Comparison of ENCODE assay signal across 9 cellular contexts in genomic region chr3:61563614-61564404, GRCh38. TPM values are rescaled to one million over a fixed set of nuclear protein-coding genes. Genes with fewer than 3 reads are reported as not detected.
DNase-seq lines count a peak whose midpoint lies in the region; TF ChIP-seq lines count a peak whose summit lies in the region.
"Had no signal": no experiment of that assay in that cellular context is flagged by ENCODE, and none has a peak within 500 bp of the region (broad histone marks: within the 10 kb centered on the region; RNA-seq: fewer than 3 reads in every experiment).

No MANE protein-coding gene starts in this region.

- no peak overlapping the region for H2BK15ac ChIP-seq in mesenchymal stem cell (ENCODE audit: low read depth, poor library complexity, severe bottlenecking)

- no peak for TF ChIP-seq POLR2A in tibial nerve (IDR thresholded peaks at IDR 0.05)

- peak overlapping the region; percentile 92 to 94 for H3K27ac ChIP-seq in coronary artery
- no peak overlapping the region for H3K27ac ChIP-seq in mesenchymal stem cell (ENCODE audit: low read length, poor library complexity, severe bottlenecking)
- H3K27ac ChIP-seq in tibial nerve: peak overlapping the region in 3 of 4 donors; percentile 86 to 96 (median 90)
- H3K27ac ChIP-seq in effector memory CD4-positive, alpha-beta T cell (ENCODE audit: insufficient read depth, low read length, poor library complexity, severe bottlenecking): no peak overlapping the region

- H3K4me1 Mint-ChIP-seq in T-helper 2 cell treated with Interferon-gamma antibody and Interleukin-4, amounts not matched to agents 5 μg/mL and 100 μg/mL, for 36 hours (ENCODE audit: low read depth): peaks cover 12% of the 10 kb centered on the region

- H4K91ac ChIP-seq in mesenchymal stem cell (ENCODE audit: low read length): no peak overlapping the region

- peak overlapping the region; percentile 99 for H3K9ac ChIP-seq in mesenchymal stem cell (ENCODE audit: low read length)

- peak overlapping the region in 1 of 2 experiments; percentile 64 for H3K23ac ChIP-seq in mesenchymal stem cell (ENCODE audit: low read length in 2 of 2)

- H3K36me3 Mint-ChIP-seq in T-helper 2 cell treated with Interferon-gamma antibody and Interleukin-4, amounts not matched to agents 5 μg/mL and 100 μg/mL, for 36 hours (ENCODE audit: low read depth): peaks cover 1% of the 10 kb centered on the region

- H3K4me2 ChIP-seq in mesenchymal stem cell (ENCODE audit: low read length, poor library complexity, severe bottlenecking): peak overlapping the region; percentile 99

- H2BK5ac ChIP-seq in mesenchymal stem cell (ENCODE audit: low read depth, low read length, poor library complexity, severe bottlenecking): no peak overlapping the region

- H3K9me3 ChIP-seq in mesenchymal stem cell (ENCODE audit: control insufficient read depth, low read length) (no peaks in the 10 kb centered on the region), tibial nerve (peaks cover 0 to 2% (median 0%) of the 10 kb centered on the region in 4 donors)
- H3K9me3 ChIP-seq in effector memory CD4-positive, alpha-beta T cell (ENCODE audit: control insufficient read depth, low read length): no peaks in the 10 kb centered on the region

- 2% methylated on average over 42 of the region's 43 CpGs for WGBS in mesenchymal stem cell
- WGBS in tibial nerve, 2 donors: 1% methylated on average over 35 to 38 of the region's 43 CpGs

- H2AFZ ChIP-seq in mesenchymal stem cell (ENCODE audit: low read depth, low read length): no peak overlapping the region

- H3K4me3 Mint-ChIP-seq in T-helper 2 cell treated with Interferon-gamma antibody and Interleukin-4, amounts not matched to agents 5 μg/mL and 100 μg/mL, for 36 hours: peak overlapping the region; percentile 76

- H3K4me3 ChIP-seq in coronary artery (peak overlapping the region; percentile 91), mesenchymal stem cell (ENCODE audit: insufficient read depth in 1 of 2, low read depth in 1 of 2, low read length in 2 of 2) (peak overlapping the region; percentile 81 to 96), tibial nerve (peak overlapping the region; percentile 56 to 63 (median 60))
- no peak overlapping the region for H3K4me3 ChIP-seq in effector memory CD4-positive, alpha-beta T cell (ENCODE audit: insufficient read depth, low read depth, low read length, poor library complexity, severe bottlenecking)

- no peak for DNase-seq in T-helper 2 cell treated with Interferon-gamma antibody and Interleukin-4, amounts not matched to agents 5 μg/mL and 100 μg/mL, for 36 hours (ENCODE audit: low spot score)
- DNase-seq in T-helper 2 cell (no peak), coronary artery (ENCODE audit: low spot score) (no peak), mesenchymal stem cell (peak; percentile 18), tibial nerve (ENCODE audit: low spot score in 2 of 2) (peak in 1 of 2 donors; percentile 12), NCI-H226 (no peak)
- no peak for DNase-seq in effector memory CD4-positive, alpha-beta T cell
- DNase-seq in activated naive CD4-positive, alpha-beta T cell treated with anti-CD3 and anti-CD28 coated beads, Interleukin-2, amount 50 U/mL, for 16 hours: no peak
- DNase-seq: activated naive CD4-positive, alpha-beta T cell treated with Interleukin-2 at 50 U/mL for 16 hours had no signal

- TF ChIP-seq CTCF in coronary artery (IDR thresholded peaks at IDR 0.05) (no peak), tibial nerve (IDR thresholded peaks at IDR 0.05) (no peak)

- TF ChIP-seq EP300 in tibial nerve (IDR thresholded peaks at IDR 0.05): no peak

- H2BK120ac ChIP-seq in mesenchymal stem cell (ENCODE audit: low read depth, low read length): no peak overlapping the region

- H3K18ac ChIP-seq in mesenchymal stem cell (ENCODE audit: low read depth in 1 of 2, low read length in 2 of 2): no peak overlapping the region

- H3K27me3 Mint-ChIP-seq in T-helper 2 cell treated with Interferon-gamma antibody and Interleukin-4, amounts not matched to agents 5 μg/mL and 100 μg/mL, for 36 hours (ENCODE audit: low read depth): peaks cover 76% of the 10 kb centered on the region

- H3K27ac Mint-ChIP-seq in T-helper 2 cell treated with Interferon-gamma antibody and Interleukin-4, amounts not matched to agents 5 μg/mL and 100 μg/mL, for 36 hours: no peak overlapping the region

- no peaks in the 10 kb centered on the region for H3K27me3 ChIP-seq in mesenchymal stem cell (ENCODE audit: control insufficient read depth in 1 of 2, insufficient read depth in 1 of 2, low read length in 2 of 2)
- peaks cover 0 to 25% of the 10 kb centered on the region in 2 donors for H3K27me3 ChIP-seq in tibial nerve
- H3K27me3 ChIP-seq in effector memory CD4-positive, alpha-beta T cell (replicated peaks; ENCODE audit: control insufficient read depth, insufficient read depth, low read length, poor library complexity, severe bottlenecking): peaks cover 2% of the 10 kb centered on the region

- no peaks in the 10 kb centered on the region for H3K9me3 Mint-ChIP-seq in T-helper 2 cell treated with Interferon-gamma antibody and Interleukin-4, amounts not matched to agents 5 μg/mL and 100 μg/mL, for 36 hours

- no peak overlapping the region for H2BK12ac ChIP-seq in mesenchymal stem cell (ENCODE audit: low read length in 2 of 2)

- H3K4me1 ChIP-seq in mesenchymal stem cell (ENCODE audit: control insufficient read depth, insufficient read depth, low read depth, low read length) (peaks cover 12% of the 10 kb centered on the region), tibial nerve (peaks cover 0 to 47% (median 0%) of the 10 kb centered on the region in 4 donors)
- H3K4me1 ChIP-seq in effector memory CD4-positive, alpha-beta T cell (ENCODE audit: control insufficient read depth, insufficient read depth, low read length, poor library complexity, severe bottlenecking): no peaks in the 10 kb centered on the region

- H3K79me1 ChIP-seq in mesenchymal stem cell (replicated peaks; ENCODE audit: low read length, poor library complexity, severe bottlenecking): peaks cover 25% of the 10 kb centered on the region

- H3K4ac ChIP-seq in mesenchymal stem cell (ENCODE audit: low read depth in 1 of 2, low read length in 2 of 2): no peak overlapping the region

- no peaks in the 10 kb centered on the region for H3K36me3 ChIP-seq in mesenchymal stem cell (ENCODE audit: control insufficient read depth in 1 of 2, insufficient read depth in 2 of 2, low read depth in 1 of 2, low read length in 2 of 2)
- no peaks in the 10 kb centered on the region for H3K36me3 ChIP-seq in tibial nerve
- H3K36me3 ChIP-seq in effector memory CD4-positive, alpha-beta T cell (ENCODE audit: control insufficient read depth, insufficient read depth, low read length): no peaks in the 10 kb centered on the region

- H2AK5ac ChIP-seq in mesenchymal stem cell (ENCODE audit: low read length, severe bottlenecking): no peak overlapping the region

- no peak overlapping the region for H3K14ac ChIP-seq in mesenchymal stem cell (ENCODE audit: low read length in 2 of 2)

- H4K8ac ChIP-seq in mesenchymal stem cell (ENCODE audit: low read length): no peak overlapping the region

RNA-seq across cellular contexts. Expression of gene PTPRG, which starts 2.4 kb away (rescaled TPM):
- 9.0 TPM for polyA plus RNA-seq in mesenchymal stem cell (2013, experiment 1 of 2)
- polyA plus RNA-seq in mesenchymal stem cell (2013, experiment 2 of 2): 8.5 TPM
- 100 to 1,000 TPM; 112 to 174 (median 121) TPM for total RNA-seq in tibial nerve

Comparison
In these comparisons a context has a peak if more than half of its experiments do, and no peak if none do; other contexts are left out.
1. H3K27ac ChIP-seq: peak in coronary artery (2 of 2) and tibial nerve (3 of 4); none in mesenchymal stem cell (single experiment) and effector memory CD4-positive, alpha-beta T cell (single experiment).